Comparison of ENCODE assay signal across 15 cellular contexts in the genomic region with DNA sequence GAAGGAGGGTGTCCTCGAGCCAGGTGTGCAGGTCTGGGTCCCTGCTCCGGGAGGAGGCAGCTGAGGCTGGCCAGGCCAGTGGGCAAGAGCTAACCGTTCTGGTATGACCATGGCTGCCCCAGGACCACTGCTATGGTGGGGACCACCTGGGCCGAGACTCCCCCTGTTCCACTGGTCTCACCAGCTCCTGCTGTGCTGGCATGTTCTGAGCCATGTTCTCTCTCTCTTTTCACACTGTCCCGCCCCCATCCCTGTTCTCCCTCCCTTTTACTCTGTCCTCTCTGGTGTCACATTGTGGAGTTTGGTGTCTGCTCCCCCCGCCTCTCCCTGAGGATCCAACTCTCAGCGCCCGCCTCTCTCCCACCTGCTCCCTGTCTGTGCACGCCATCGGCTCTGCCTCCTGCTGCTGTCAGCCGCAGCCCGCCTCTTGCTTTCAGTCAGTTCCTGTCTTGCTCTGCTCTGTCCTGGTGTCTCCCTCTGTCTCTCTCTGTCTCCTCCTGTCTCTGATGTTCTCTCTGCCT.
DNase-seq lines count a peak whose midpoint lies in the region; ATAC-seq and TF ChIP-seq lines count a peak whose summit lies in the region.
"Had no signal": no experiment of that assay in that cellular context is flagged by ENCODE, and none has a peak within 500 bp of the region (broad histone marks: within the 10 kb centered on the region; RNA-seq: fewer than 3 reads in every experiment).

No MANE protein-coding gene starts in this region.

- H3K27ac Mint-ChIP-seq in activated CD4-positive, alpha-beta T cell treated with anti-CD3 and anti-CD28 coated beads, Interleukin-2, amount 10 ng/mL, durations not matched to agents 7 days and 5 days, result no peak overlapping the region
- H3K27ac Mint-ChIP-seq in neural crest cell (ENCODE audit: unreplicated experiment), result peak overlapping the region; percentile 84

- H3K36me3 Mint-ChIP-seq in activated CD4-positive, alpha-beta T cell treated with anti-CD3 and anti-CD28 coated beads, Interleukin-2, amount 10 ng/mL, durations not matched to agents 7 days and 5 days (ENCODE audit: low read depth), result no peaks in the 10 kb centered on the region
- H3K36me3 Mint-ChIP-seq in neural crest cell (ENCODE audit: low read depth), result no peaks in the 10 kb centered on the region

- intact Hi-C loops in Right ventricle myocardium inferior (cut with DNase I), result loop anchor here (5.0 kb wide), 1 partner anchor 68 kb away; a partner anchor contains a TSS
- intact Hi-C loops in uterus (cut with DNase I; ENCODE audit: low total_unique reads), result no loop called here

- CTCF ChIA-PET in activated CD4-positive, alpha-beta T cell treated with anti-CD3 and anti-CD28 coated beads, Interleukin-2, amount 10 ng/mL, durations not matched to agents 7 days and 5 days (lab: Charles Lee), result no interaction called here

- H3K4me3 Mint-ChIP-seq in activated CD4-positive, alpha-beta T cell treated with anti-CD3 and anti-CD28 coated beads, Interleukin-2, amount 10 ng/mL, durations not matched to agents 7 days and 5 days, result no peak overlapping the region
- no peak overlapping the region for H3K4me3 Mint-ChIP-seq in neural crest cell

- H3K9me3 Mint-ChIP-seq in activated CD4-positive, alpha-beta T cell treated with anti-CD3 and anti-CD28 coated beads, Interleukin-2, amount 10 ng/mL, durations not matched to agents 7 days and 5 days, result no peaks in the 10 kb centered on the region
- peaks cover 6% of the 10 kb centered on the region for H3K9me3 Mint-ChIP-seq in neural crest cell

- no peak overlapping the region for H3K4me3 ChIP-seq in uterus
- H3K4me3 ChIP-seq: A549, pancreas had no signal

- TF ChIP-seq CTCF in neural crest cell (conservative IDR thresholded peaks at IDR 0.05) (no peak), uterus (IDR thresholded peaks at IDR 0.05) (no peak)

- no peaks in the 10 kb centered on the region for H3K9me3 ChIP-seq in uterus
- H3K9me3 ChIP-seq: A549, pancreas had no signal

- H3K4me1 Mint-ChIP-seq in activated CD4-positive, alpha-beta T cell treated with anti-CD3 and anti-CD28 coated beads, Interleukin-2, amount 10 ng/mL, durations not matched to agents 7 days and 5 days, result no peaks in the 10 kb centered on the region
- peaks cover 9% of the 10 kb centered on the region for H3K4me1 Mint-ChIP-seq in neural crest cell

- ATAC-seq in Right ventricle myocardium inferior, result peak; percentile 19
- ATAC-seq: A549 had no signal

- peak; percentile 4 for DNase-seq in activated CD4-positive, alpha-beta T cell treated with anti-CD3 and anti-CD28 coated beads for 1 hour
- DNase-seq in activated CD4-positive, alpha-beta T cell treated with anti-CD3 and anti-CD28 coated beads, Interleukin-2, amount 10 ng/mL, durations not matched to agents 7 days and 5 days, result no peak
- peak; percentile 47 for DNase-seq in Right ventricle myocardium inferior (ENCODE audit: missing footprints)
- no peak for DNase-seq in neural crest cell (ENCODE audit: low read depth, low spot score)
- DNase-seq in uterus, result no peak
- DNase-seq in SIG-M5 treated with dmso at 0.1 percent for 504 hours (lab: John Stamatoyannopoulos, UW; ENCODE audit: unreplicated experiment), result no peak
- DNase-seq in AML-193 (lab: John Stamatoyannopoulos, UW), result no peak
- no peak for DNase-seq in NCI-H226
- DNase-seq: activated naive CD4-positive, alpha-beta T cell treated with anti-CD3 and anti-CD28 coated beads, Interleukin-2, amount 50 U/mL, for 16 hours; kidney glomerular epithelial cell; NCI-H1436 treated with DMSO at 0.1 percent for 48 hours; stimulated activated CD4-positive, alpha-beta T cell treated with anti-CD3 and anti-CD28 coated beads, Interleukin-4, amount 100 ng/mL, for 4 hours; T-helper 9 cell had no signal

- no peaks in the 10 kb centered on the region for H3K27me3 ChIP-seq in uterus
- H3K27me3 ChIP-seq: pancreas had no signal

- H3K27me3 Mint-ChIP-seq in activated CD4-positive, alpha-beta T cell treated with anti-CD3 and anti-CD28 coated beads, Interleukin-2, amount 10 ng/mL, durations not matched to agents 7 days and 5 days, result peaks cover 2% of the 10 kb centered on the region
- no peaks in the 10 kb centered on the region for H3K27me3 Mint-ChIP-seq in neural crest cell (ENCODE audit: low read depth)

- peak overlapping the region; percentile 52 to 88 for H3K27ac ChIP-seq in uterus
- H3K27ac ChIP-seq: A549, pancreas had no signal

- H3K36me3 ChIP-seq in uterus, result no peaks in the 10 kb centered on the region
- H3K36me3 ChIP-seq: pancreas had no signal

- H3K4me1 ChIP-seq in uterus, result peaks cover 0 to 10% of the 10 kb centered on the region in 2 donors
- H3K4me1 ChIP-seq: A549 had no signal

- POLR2A ChIA-PET in activated CD4-positive, alpha-beta T cell treated with anti-CD3 and anti-CD28 coated beads, Interleukin-2, amount 10 ng/mL, durations not matched to agents 7 days and 5 days (lab: Charles Lee), result no interaction called here

- no peak for TF ChIP-seq POLR2A in uterus (IDR thresholded peaks at IDR 0.05)

Comparison
In these comparisons a context has a peak if more than half of its experiments do, and no peak if none do; other contexts are left out.
1. DNase-seq: peak in activated CD4-positive, alpha-beta T cell treated with anti-CD3 and anti-CD28 coated beads for 1 hour (single experiment) and Right ventricle myocardium inferior (single experiment); none in activated CD4-positive, alpha-beta T cell treated with anti-CD3 and anti-CD28 coated beads, Interleukin-2, amount 10 ng/mL, durations not matched to agents 7 days and 5 days (single experiment), neural crest cell (single experiment), uterus (0 of 2), SIG-M5 treated with dmso at 0.1 percent for 504 hours (single experiment), AML-193 (0 of 2) and NCI-H226 (single experiment).